ENCODE assay signal across 8 cellular contexts in genomic region chr7:29564455-29565185, GRCh38. TPM values are rescaled to one million over a fixed set of nuclear protein-coding genes. Genes with fewer than 3 reads are reported as not detected.
DNase-seq lines count a peak whose midpoint lies in the region; ATAC-seq and TF ChIP-seq lines count a peak whose summit lies in the region.

No MANE protein-coding gene starts in this region.

- no peaks in the 10 kb centered on the region for H4K20me1 ChIP-seq in DND-41 (ENCODE audit: insufficient read depth, low read length)

- DNase-seq in DND-41 (peak; percentile 24), Kasumi-1 (lab: John Stamatoyannopoulos, UW) (peak; percentile 45 to 62), amniotic stem cell (lab: John Stamatoyannopoulos, UW) (peak; percentile 22), right cardiac atrium (peak; percentile 65 to 86 (median 84)), posterior cingulate gyrus (peak in 7 of 10 donors; percentile 34 to 91 (median 50))

- intact Hi-C loops in right cardiac atrium (cut with DNase I): no loop called here
- intact Hi-C loops in posterior cingulate gyrus (cut with DNase I): no loop called here

- TF ChIP-seq CTCF in DND-41 (IDR thresholded peaks at IDR 0.05; ENCODE audit: borderline replicate concordance, extremely low read depth, low read length, poor library complexity, severe bottlenecking): no peak

- H3K4me3 ChIP-seq in DND-41 (ENCODE audit: low read depth in 1 of 2, low read length in 2 of 2): peak overlapping the region in 1 of 2 experiments; percentile 53; a peak in 3 of 4 replicates
- peak overlapping the region; percentile 45 for H3K4me3 ChIP-seq in right cardiac atrium (ENCODE audit: low read length)

- H2AFZ ChIP-seq in DND-41 (ENCODE audit: low read depth, low read length): peak overlapping the region; percentile 47

- under 1% methylated on average over 50 of the region's 50 CpGs for WGBS in right cardiac atrium

- H3K27ac ChIP-seq in DND-41 (ENCODE audit: low read length): no peak overlapping the region
- H3K27ac ChIP-seq in right cardiac atrium (ENCODE audit: low read length): no peak overlapping the region

- no peaks in the 10 kb centered on the region for H3K9me3 ChIP-seq in DND-41 (ENCODE audit: insufficient read depth, low read length, severe bottlenecking)
- H3K9me3 ChIP-seq in right cardiac atrium (ENCODE audit: control insufficient read depth, low read length): no peaks in the 10 kb centered on the region

- H3K79me2 ChIP-seq in DND-41 (ENCODE audit: insufficient read depth, low read length): no peaks in the 10 kb centered on the region

- peak overlapping the region; percentile 74 for H3K4me2 ChIP-seq in DND-41 (ENCODE audit: insufficient read depth, low read length)

- no peaks in the 10 kb centered on the region for H3K36me3 ChIP-seq in DND-41 (ENCODE audit: insufficient read depth, low read length)

- H3K27me3 ChIP-seq in DND-41 (ENCODE audit: insufficient read depth, low read length, poor library complexity): peaks cover 45% of the 10 kb centered on the region
- no peaks in the 10 kb centered on the region for H3K27me3 ChIP-seq in right cardiac atrium (ENCODE audit: control insufficient read depth, insufficient read depth)

- H3K4me1 ChIP-seq in DND-41 (ENCODE audit: insufficient read depth, low read length) (peaks cover 14% of the 10 kb centered on the region; the same call in 1 of the 2 replicates), right cardiac atrium (ENCODE audit: control insufficient read depth, insufficient read depth, low read length) (no peaks in the 10 kb centered on the region)

- peak overlapping the region; percentile 42; the same call in 1 of the 2 replicates for H3K9ac ChIP-seq in DND-41 (ENCODE audit: low read depth, low read length)

- ATAC-seq in DND-41 (ENCODE audit: insufficient read depth, low read depth): peak; percentile 67
- ATAC-seq in right cardiac atrium: peak; percentile 73 to 88
- no peak for ATAC-seq in GM19035 (IDR thresholded peaks at IDR 0.05; ENCODE audit: unreplicated experiment)
- ATAC-seq in GM21515 (IDR thresholded peaks at IDR 0.05; ENCODE audit: unreplicated experiment): no peak
- no peak for ATAC-seq in HG02798 (IDR thresholded peaks at IDR 0.05; ENCODE audit: poor library complexity, unreplicated experiment)

RNA-seq across cellular contexts. Expression of gene PRR15, which starts 1.0 kb away (rescaled TPM):
- total RNA-seq in right cardiac atrium: 1 to 10 TPM in 1 of 4 donors, under 1 TPM in 3; 0.49 to 1.5 (median 0.60) TPM
- 0.79 TPM for polyA plus RNA-seq in right cardiac atrium

Comparison
In these comparisons a context has a peak if more than half of its experiments do, and no peak if none do; other contexts are left out.
1. ATAC-seq: peak in DND-41 (single experiment) and right cardiac atrium (2 of 2); none in GM19035 (single experiment), GM21515 (single experiment) and HG02798 (single experiment).
2. DNase-seq: peak in every context shown above with its lines; median percentile 84 in right cardiac atrium; 54 in Kasumi-1; 50 in posterior cingulate gyrus; 24 in DND-41; 22 in amniotic stem cell.